In genomic region chr2:75516378-75517122, GRCh38 we compare ENCODE assay signal across 1 cellular context.
TF ChIP-seq lines count a peak whose summit lies in the region.

No MANE protein-coding gene starts in this region.

TF ChIP-seq in HepG2, 621 proteins besides CTCF, POLR2A, EP300 and RAD21 (continued from another document and continues in another):
- TF ChIP-seq E2F5 (CRISPR knock-in tag; conservative IDR thresholded peaks at IDR 0.05) (no peak), ZNF747 (CRISPR knock-in tag; IDR thresholded peaks at IDR 0.05; ENCODE audit: borderline replicate concordance) (peak; percentile 84), BCLAF1 (IDR thresholded peaks at IDR 0.05) (no peak), MAZ (IDR thresholded peaks at IDR 0.05; ENCODE audit: borderline replicate concordance, low read depth, low read length) (no peak), MAZ (CRISPR knock-in tag; IDR thresholded peaks at IDR 0.05; ENCODE audit: low read depth) (no peak; the same call in 1 of the 2 replicates), ARNT2 (CRISPR knock-in tag; IDR thresholded peaks at IDR 0.05; ENCODE audit: low read depth) (peak; percentile 73; the same call in 1 of the 2 replicates), ZNF556 (CRISPR knock-in tag; IDR thresholded peaks at IDR 0.05; ENCODE audit: borderline replicate concordance) (peak; percentile 8; the same call in 1 of the 2 replicates), HOXA7 (CRISPR knock-in tag; IDR thresholded peaks at IDR 0.05) (no peak), NFE2 (CRISPR knock-in tag; IDR thresholded peaks at IDR 0.05) (no peak), ZNF784 (CRISPR knock-in tag; IDR thresholded peaks at IDR 0.05; ENCODE audit: borderline replicate concordance) (peak; percentile 62), SALL2 (CRISPR knock-in tag; IDR thresholded peaks at IDR 0.05) (peak; percentile 90), RNF219 (CRISPR knock-in tag; IDR thresholded peaks at IDR 0.05) (no peak), JUNB (CRISPR knock-in tag; IDR thresholded peaks at IDR 0.05; ENCODE audit: borderline replicate concordance) (no peak; the same call in 1 of the 2 replicates), ZSCAN20 (CRISPR knock-in tag; IDR thresholded peaks at IDR 0.05; ENCODE audit: borderline replicate concordance) (no peak), ZMAT5 (CRISPR knock-in tag; IDR thresholded peaks at IDR 0.05; ENCODE audit: borderline replicate concordance, low read depth) (no peak), RBFOX2 (IDR thresholded peaks at IDR 0.05; ENCODE audit: low read depth, low read length) (peak; percentile 75), CCAR2 (optimal IDR thresholded peaks at IDR 0.05; ENCODE audit: low read depth, low read length) (no peak), TEF (CRISPR knock-in tag; IDR thresholded peaks at IDR 0.05) (no peak), HDAC2 (CRISPR knock-in tag; IDR thresholded peaks at IDR 0.05) (peak; percentile 100), SRSF1 (optimal IDR thresholded peaks at IDR 0.05; ENCODE audit: low read depth, low read length) (no peak), HOXA3 (CRISPR knock-in tag; IDR thresholded peaks at IDR 0.05) (peak; percentile 91), ZNF672 (CRISPR knock-in tag; IDR thresholded peaks at IDR 0.05) (no peak), SNRNP70 (IDR thresholded peaks at IDR 0.05; ENCODE audit: low read depth, low read length) (no peak), NRL (CRISPR knock-in tag; IDR thresholded peaks at IDR 0.05; ENCODE audit: borderline replicate concordance) (no peak), POGZ (CRISPR knock-in tag; IDR thresholded peaks at IDR 0.05) (peak; percentile 88), ZNF468 (CRISPR knock-in tag; IDR thresholded peaks at IDR 0.05) (no peak), ZNF598 (CRISPR knock-in tag; IDR thresholded peaks at IDR 0.05; ENCODE audit: borderline replicate concordance) (no peak; the same call in 1 of the 2 replicates), ELF4 (CRISPR knock-in tag; IDR thresholded peaks at IDR 0.05; ENCODE audit: borderline replicate concordance) (peak; percentile 57; the same call in 1 of the 2 replicates), ZNF337 (CRISPR knock-in tag; IDR thresholded peaks at IDR 0.05; ENCODE audit: borderline replicate concordance, low read depth) (no peak), ZNF687 (CRISPR knock-in tag; IDR thresholded peaks at IDR 0.05) (peak; percentile 44; the same call in 1 of the 2 replicates), RAD51 (IDR thresholded peaks at IDR 0.05; ENCODE audit: borderline replicate concordance) (no peak), PAWR (CRISPR knock-in tag; IDR thresholded peaks at IDR 0.05; ENCODE audit: borderline replicate concordance) (0 out of 2 replicates have a peak, but pooled peaks have one; percentile 53), SMC3 (IDR thresholded peaks at IDR 0.05; ENCODE audit: low read length) (peak; percentile 32; the same call in 1 of the 2 replicates), POLR2AphosphoS5 (IDR thresholded peaks at IDR 0.05; ENCODE audit: low read depth, low read length) (peak; percentile 62), ZNF607 (CRISPR knock-in tag; IDR thresholded peaks at IDR 0.05; ENCODE audit: borderline replicate concordance) (peak; percentile 83; the same call in 1 of the 2 replicates), REXO4 (CRISPR knock-in tag; IDR thresholded peaks at IDR 0.05; ENCODE audit: borderline replicate concordance) (no peak), NFKBIZ (CRISPR knock-in tag; IDR thresholded peaks at IDR 0.05) (peak; percentile 89), THYN1 (CRISPR knock-in tag; IDR thresholded peaks at IDR 0.05; ENCODE audit: borderline replicate concordance, low read depth) (no peak), IRF2 (CRISPR knock-in tag; IDR thresholded peaks at IDR 0.05) (peak; percentile 96), ZNF264 (CRISPR knock-in tag; IDR thresholded peaks at IDR 0.05) (peak; percentile 92), ZNF713 (CRISPR knock-in tag; IDR thresholded peaks at IDR 0.05) (0 out of 2 replicates have a peak, but pooled peaks have one; percentile 32), ZNF142 (CRISPR knock-in tag; IDR thresholded peaks at IDR 0.05) (peak; percentile 65; the same call in 1 of the 2 replicates), ZNF460 (CRISPR knock-in tag; IDR thresholded peaks at IDR 0.05; ENCODE audit: borderline replicate concordance) (no peak), NR2F2 (IDR thresholded peaks at IDR 0.05; ENCODE audit: borderline replicate concordance, low read depth) (peak; percentile 87), MNT (IDR thresholded peaks at IDR 0.05) (peak; percentile 55)
